9 cellular contexts compared by ENCODE assay signal in genomic region chr19:1465191-1466016, GRCh38. TPM values are rescaled to one million over a fixed set of nuclear protein-coding genes. Genes with fewer than 3 reads are reported as not detected.
DNase-seq lines count a peak whose midpoint lies in the region; ATAC-seq, FAIRE-seq and TF ChIP-seq lines count a peak whose summit lies in the region.
"Had no signal": no experiment of that assay in that cellular context is flagged by ENCODE, and none has a peak within 500 bp of the region (broad histone marks: within the 10 kb centered on the region; RNA-seq: fewer than 3 reads in every experiment).

No MANE protein-coding gene starts in this region.

- POLR2A ChIA-PET in K562 (lab: Yijun Ruan, JAX), result interaction anchor here (0.6 to 1.6 kb wide), 2 partner anchors 10 to 82 kb away, joined by 3 to 6 read pairs; no protein-coding TSS in a partner anchor

- in situ Hi-C loops in K562 (cut with MboI), result no loop called here

- intact Hi-C loops in K562 (cut with micrococcal nuclease), result no loop called here

- H3K27me3 ChIP-seq in K562 (ENCODE audit: control insufficient read depth in 2 of 2, insufficient read depth in 2 of 2, low read length in 2 of 2) (no peaks in the 10 kb centered on the region), BE2C (no peaks in the 10 kb centered on the region)

- 92% methylated on average over 37 of the region's 83 CpGs for WGBS in K562 (ENCODE audit: insufficient coverage, low coverage, missing lambda C conversion rate)

- H3K27ac ChIP-seq in K562 (ENCODE audit: extremely low read depth, low read depth, low read length), result no peak overlapping the region
- H3K27ac ChIP-seq: KMS-11 had no signal

- H2AFZ ChIP-seq in K562 (ENCODE audit: low read depth, low read length), result no peak overlapping the region

- FAIRE-seq in K562 (lab: Jason Lieb, UNC), result no peak

- CTCF ChIA-PET in K562 (lab: Yijun Ruan, JAX; ENCODE audit: low intra/inter-chr PET ratio), result no interaction called here

- peaks cover 5% of the 10 kb centered on the region; the same call in 2 of the 3 replicates for H3K79me2 ChIP-seq in K562 (ENCODE audit: control insufficient read depth, insufficient read depth, low read length)

- H3K4me1 ChIP-seq in K562 (replicated peaks in 1 of 2; ENCODE audit: control insufficient read depth in 2 of 2, insufficient read depth in 2 of 2, low read length in 2 of 2), result peaks cover 0 to 54% of the 10 kb centered on the region in 2 experiments; a peak in 2 of 5 replicates
- H3K4me1 ChIP-seq in BE2C, result no peaks in the 10 kb centered on the region

- BruUV-seq in K562 (replicated peaks; lab: Mats Ljungman, UMichigan), result no TSS peak

- H3K4me3 ChIP-seq in K562 (no peak overlapping the region), BE2C (ENCODE audit: low read depth, low read length) (no peak overlapping the region)

- no peak for TF ChIP-seq POLR2A in K562 (conservative IDR thresholded peaks at IDR 0.05)

- TF ChIP-seq CTCF in K562 (IDR thresholded peaks at IDR 0.05 in 2 of 3, conservative IDR thresholded peaks at IDR 0.05 in 1 of 3; ENCODE audit: insufficient read depth in 2 of 3, low read depth in 1 of 3, low read length in 3 of 3), result no peak
- no peak for TF ChIP-seq CTCF in BE2C (IDR thresholded peaks at IDR 0.05; ENCODE audit: low read depth, low read length)

- no peak overlapping the region for H3K4me2 ChIP-seq in K562 (ENCODE audit: insufficient read depth, low read length)
- H3K4me2 ChIP-seq: KMS-11 had no signal

- peaks cover 5% of the 10 kb centered on the region; the same call in 1 of the 2 replicates for H4K20me1 ChIP-seq in K562 (replicated peaks; ENCODE audit: control insufficient read depth, insufficient read depth, low read length)

- H3K9me3 ChIP-seq in K562 (replicated peaks; ENCODE audit: control insufficient read depth, insufficient read depth, low read depth, low read length), result no peaks in the 10 kb centered on the region
- no peaks in the 10 kb centered on the region for H3K9me3 ChIP-seq in BE2C

- ATAC-seq in K562 (no peak), GM21526 (IDR thresholded peaks at IDR 0.05; ENCODE audit: low FRiP score, unreplicated experiment) (no peak), HG02938 (IDR thresholded peaks at IDR 0.05; ENCODE audit: unreplicated experiment) (no peak), GM21576 (IDR thresholded peaks at IDR 0.05; ENCODE audit: unreplicated experiment) (no peak)

- H3K9ac ChIP-seq in K562 (ENCODE audit: insufficient read depth in 1 of 2, low read depth in 2 of 2, low read length in 2 of 2), result no peak overlapping the region
- H3K9ac ChIP-seq: KMS-11 had no signal

- no peak for TF ChIP-seq EP300 in K562 (IDR thresholded peaks at IDR 0.05; ENCODE audit: low read length)

- peak; percentile 24 for DNase-seq in stimulated activated naive CD4-positive, alpha-beta T cell treated with Interleukin-2 at 50 U/mL for 16 hours (lab: John Stamatoyannopoulos, UW)
- no peak for DNase-seq in stimulated activated naive CD4-positive, alpha-beta T cell (lab: John Stamatoyannopoulos, UW)
- DNase-seq in K562 (ENCODE audit: extremely low read depth in 1 of 4, low spot score in 3 of 4) (no peak), left kidney (ENCODE audit: low read depth, low spot score) (peak; percentile 86), BE2C (no peak)

- no peaks in the 10 kb centered on the region for H3K9me1 ChIP-seq in K562 (ENCODE audit: control insufficient read depth, insufficient read depth, low read length)

- TF ChIP-seq RAD21 in K562 (CRISPR knock-in tag; conservative IDR thresholded peaks at IDR 0.05 in 1 of 2, IDR thresholded peaks at IDR 0.05 in 1 of 2), result no peak

- H3K36me3 ChIP-seq in K562 (ENCODE audit: control insufficient read depth, insufficient read depth, low read length), result peaks cover 2% of the 10 kb centered on the region; the same call in 1 of the 3 replicates
- H3K36me3 ChIP-seq in BE2C, result peaks cover 24% of the 10 kb centered on the region

RNA-seq across cellular contexts. Expression of gene C19orf25, which starts 13.6 kb away (rescaled TPM):
- total RNA-seq in K562 (2011; cell fraction: chromatin; rRNA removed; ENCODE audit: low replicate concordance), result 67.3 and 231 TPM in 2 replicates
- total RNA-seq in K562 (2011; cell fraction: nucleolus; rRNA removed), result 138 and 165 TPM in 2 replicates
- total RNA-seq in K562 (2011; cell fraction: nucleoplasm; rRNA removed), result 70.2 and 72.2 TPM in 2 replicates
- 79.4 and 86.1 TPM in 2 replicates for total RNA-seq in K562 (2014; rRNA removed)
- 6.5 and 9.6 TPM in 2 replicates for total RNA-seq in K562 (2014; rRNA removed; fragmentation: Illumina TruSeq; extraction: Trizol)
- total RNA-seq in K562 (2015; rRNA removed; fragmentation: Illumina TruSeq; extraction: Trizol), result 40.6 and 42.3 TPM in 2 replicates
- 68.3 and 73.1 TPM in 2 replicates for total RNA-seq in K562 (2021)
- polyA plus RNA-seq in K562 (2011; rRNA removed), result 25.3 and 27.6 TPM in 2 replicates
- polyA plus RNA-seq in K562 (2011; cell fraction: cytosol; rRNA removed), result 55.4 and 125 TPM in 2 replicates
- 35.5 and 63.8 TPM in 2 replicates for polyA plus RNA-seq in K562 (2011; cell fraction: nucleus; rRNA removed)
- polyA plus RNA-seq in K562 (2012), result 46.1 and 46.4 TPM in 2 replicates
- polyA plus RNA-seq in K562 (2014; fragmentation: Illumina TruSeq; extraction: Trizol), result 36.1 and 45.1 TPM in 2 replicates
- 1 to 10 TPM in 1 of 2 experiments, under 1 TPM in 1; 0.79 to 4.5 TPM for polyA plus RNA-seq in K562 (2014; fragmentation: Nextera tagmentation; extraction: Ambion mirVana)
- polyA plus RNA-seq in K562 (2014; rRNA removed), result 96.0 TPM in 2 replicates
- 2.2 and 6.5 TPM in 2 replicates for polyA minus RNA-seq in K562 (2011; rRNA and poly(A)+ RNA removed)
- 21.9 and 26.5 TPM in 2 replicates for polyA minus RNA-seq in K562 (2011; cell fraction: cytosol; rRNA and poly(A)+ RNA removed)
- 18.2 and 20.3 TPM in 2 replicates for polyA minus RNA-seq in K562 (2011; cell fraction: nucleus; rRNA and poly(A)+ RNA removed)
- 162 TPM for polyA plus RNA-seq in BE2C (2012; ENCODE audit: insufficient read depth, insufficient read length, low read depth)

RNA-seq across cellular contexts. Expression of gene APC2, which starts 15.5 kb away (rescaled TPM):
- 0.56 and 1.4 TPM in 2 replicates for total RNA-seq in K562 (2011; cell fraction: chromatin; rRNA removed; ENCODE audit: low replicate concordance)
- 0.66 and 1.3 TPM in 2 replicates for total RNA-seq in K562 (2011; cell fraction: nucleolus; rRNA removed)
- 0.44 and 0.53 TPM in 2 replicates for total RNA-seq in K562 (2011; cell fraction: nucleoplasm; rRNA removed)
- total RNA-seq in K562 (2014; rRNA removed) (0.05 and 0.08 TPM in 2 replicates), K562 (2014; rRNA removed; fragmentation: Illumina TruSeq; extraction: Trizol) (0.04 TPM in 1 of 2 replicates, not detected in the other), K562 (2015; rRNA removed; fragmentation: Illumina TruSeq; extraction: Trizol) (0.04 TPM in 1 of 2 replicates, not detected in the other), K562 (2021) (0.27 and 0.40 TPM in 2 replicates)
- polyA plus RNA-seq in K562 (2011; rRNA removed) (0.01 and 0.06 TPM in 2 replicates), K562 (2014; fragmentation: Illumina TruSeq; extraction: Trizol) (0.01 TPM in 2 replicates), K562 (2014; fragmentation: Nextera tagmentation; extraction: Ambion mirVana) (not detected), K562 (2014; rRNA removed) (0.04 and 0.09 TPM in 2 replicates)
- polyA plus RNA-seq in K562 (2011; cell fraction: cytosol; rRNA removed), result 0.03 and 0.04 TPM in 2 replicates
- 0.13 and 0.21 TPM in 2 replicates for polyA plus RNA-seq in K562 (2011; cell fraction: nucleus; rRNA removed)
- polyA plus RNA-seq in K562 (2012), result 0.43 and 0.48 TPM in 2 replicates
- 0.06 and 0.07 TPM in 2 replicates for polyA minus RNA-seq in K562 (2011; rRNA and poly(A)+ RNA removed)
- not detected in 2 replicates for polyA minus RNA-seq in K562 (2011; cell fraction: cytosol; rRNA and poly(A)+ RNA removed)
- polyA minus RNA-seq in K562 (2011; cell fraction: nucleus; rRNA and poly(A)+ RNA removed), result 0.27 and 0.33 TPM in 2 replicates
- polyA plus RNA-seq in BE2C (2012; ENCODE audit: insufficient read depth, insufficient read length, low read depth), result 28.2 TPM

RNA-seq across cellular contexts. Expression of gene PCSK4, which starts 24.7 kb away (rescaled TPM):
- total RNA-seq in K562 (2011; cell fraction: chromatin; rRNA removed; ENCODE audit: low replicate concordance), result 10.1 and 40.2 TPM in 2 replicates
- 32.6 and 34.9 TPM in 2 replicates for total RNA-seq in K562 (2011; cell fraction: nucleolus; rRNA removed)
- total RNA-seq in K562 (2011; cell fraction: nucleoplasm; rRNA removed), result 10.8 and 20.5 TPM in 2 replicates
- total RNA-seq in K562 (2014; rRNA removed) (2.2 and 3.4 TPM in 2 replicates), K562 (2014; rRNA removed; fragmentation: Illumina TruSeq; extraction: Trizol) (0.29 TPM in 2 replicates), K562 (2015; rRNA removed; fragmentation: Illumina TruSeq; extraction: Trizol) (1.2 and 1.5 TPM in 2 replicates), K562 (2021) (5.7 and 7.0 TPM in 2 replicates)
- polyA plus RNA-seq in K562 (2011; rRNA removed) (2.7 and 5.1 TPM in 2 replicates), K562 (2014; fragmentation: Illumina TruSeq; extraction: Trizol) (0.85 and 2.2 TPM in 2 replicates), K562 (2014; fragmentation: Nextera tagmentation; extraction: Ambion mirVana) (under 1 TPM in 1 of 2 experiments, not detected in 1; 0.01 TPM), K562 (2014; rRNA removed) (4.8 and 9.1 TPM in 2 replicates)
- polyA plus RNA-seq in K562 (2011; cell fraction: cytosol; rRNA removed), result 2.9 and 4.0 TPM in 2 replicates
- polyA plus RNA-seq in K562 (2011; cell fraction: nucleus; rRNA removed), result 56.5 and 86.1 TPM in 2 replicates
- polyA plus RNA-seq in K562 (2012), result 6.2 and 8.3 TPM in 2 replicates
- 0.35 and 0.60 TPM in 2 replicates for polyA minus RNA-seq in K562 (2011; rRNA and poly(A)+ RNA removed)
- polyA minus RNA-seq in K562 (2011; cell fraction: cytosol; rRNA and poly(A)+ RNA removed), result 1.9 and 8.5 TPM in 2 replicates
- polyA minus RNA-seq in K562 (2011; cell fraction: nucleus; rRNA and poly(A)+ RNA removed), result 10.0 and 12.4 TPM in 2 replicates
- polyA plus RNA-seq in BE2C (2012; ENCODE audit: insufficient read depth, insufficient read length, low read depth), result 3.1 TPM

RNA-seq across cellular contexts. Expression of gene REEP6, which starts 25.6 kb away (rescaled TPM):
- total RNA-seq in K562 (2011; cell fraction: chromatin; rRNA removed; ENCODE audit: low replicate concordance), result 24.8 and 67.6 TPM in 2 replicates
- 113 and 120 TPM in 2 replicates for total RNA-seq in K562 (2011; cell fraction: nucleolus; rRNA removed)
- 64.9 and 67.3 TPM in 2 replicates for total RNA-seq in K562 (2011; cell fraction: nucleoplasm; rRNA removed)
- total RNA-seq in K562 (2014; rRNA removed) (22.1 and 31.4 TPM in 2 replicates), K562 (2014; rRNA removed; fragmentation: Illumina TruSeq; extraction: Trizol) (5.7 and 7.8 TPM in 2 replicates), K562 (2015; rRNA removed; fragmentation: Illumina TruSeq; extraction: Trizol) (12.2 and 14.5 TPM in 2 replicates), K562 (2021) (64.2 and 66.3 TPM in 2 replicates)
- polyA plus RNA-seq in K562 (2011; rRNA removed) (18.4 and 36.3 TPM in 2 replicates), K562 (2014; fragmentation: Illumina TruSeq; extraction: Trizol) (12.7 and 36.9 TPM in 2 replicates), K562 (2014; fragmentation: Nextera tagmentation; extraction: Ambion mirVana) (1 to 10 TPM; 1.2 to 1.9 TPM), K562 (2014; rRNA removed) (31.8 and 34.1 TPM in 2 replicates)
- polyA plus RNA-seq in K562 (2011; cell fraction: cytosol; rRNA removed), result 26.8 and 94.4 TPM in 2 replicates
- 24.1 and 41.5 TPM in 2 replicates for polyA plus RNA-seq in K562 (2011; cell fraction: nucleus; rRNA removed)
- polyA plus RNA-seq in K562 (2012), result 43.3 and 57.4 TPM in 2 replicates
- polyA minus RNA-seq in K562 (2011; rRNA and poly(A)+ RNA removed), result 11.2 and 16.1 TPM in 2 replicates
- polyA minus RNA-seq in K562 (2011; cell fraction: cytosol; rRNA and poly(A)+ RNA removed), result 42.9 and 55.0 TPM in 2 replicates
- polyA minus RNA-seq in K562 (2011; cell fraction: nucleus; rRNA and poly(A)+ RNA removed), result 9.6 and 11.7 TPM in 2 replicates
- polyA plus RNA-seq in BE2C (2012; ENCODE audit: insufficient read depth, insufficient read length, low read depth), result 4.7 TPM

RNA-seq across cellular contexts. Expression of gene RPS15, which starts 27.2 kb away (rescaled TPM):
- 72.0 and 238 TPM in 2 replicates for total RNA-seq in K562 (2011; cell fraction: chromatin; rRNA removed; ENCODE audit: low replicate concordance)
- total RNA-seq in K562 (2011; cell fraction: nucleolus; rRNA removed), result 545 and 547 TPM in 2 replicates
- total RNA-seq in K562 (2011; cell fraction: nucleoplasm; rRNA removed), result 383 and 585 TPM in 2 replicates
- total RNA-seq in K562 (2014; rRNA removed), result 2,649 and 2,867 TPM in 2 replicates
- 407 and 630 TPM in 2 replicates for total RNA-seq in K562 (2014; rRNA removed; fragmentation: Illumina TruSeq; extraction: Trizol)
- 1,267 and 1,272 TPM in 2 replicates for total RNA-seq in K562 (2015; rRNA removed; fragmentation: Illumina TruSeq; extraction: Trizol)
- 2,126 and 2,254 TPM in 2 replicates for total RNA-seq in K562 (2021)
- 957 and 1,566 TPM in 2 replicates for polyA plus RNA-seq in K562 (2011; rRNA removed)
- 3,186 and 4,296 TPM in 2 replicates for polyA plus RNA-seq in K562 (2011; cell fraction: cytosol; rRNA removed)
- 907 and 973 TPM in 2 replicates for polyA plus RNA-seq in K562 (2011; cell fraction: nucleus; rRNA removed)
- polyA plus RNA-seq in K562 (2012), result 2,701 and 2,899 TPM in 2 replicates
- polyA plus RNA-seq in K562 (2014; fragmentation: Illumina TruSeq; extraction: Trizol), result 912 and 1,907 TPM in 2 replicates
- 100 to 1,000 TPM; 605 to 818 TPM for polyA plus RNA-seq in K562 (2014; fragmentation: Nextera tagmentation; extraction: Ambion mirVana)
- 2,791 and 3,285 TPM in 2 replicates for polyA plus RNA-seq in K562 (2014; rRNA removed)
- polyA minus RNA-seq in K562 (2011; rRNA and poly(A)+ RNA removed), result 202 and 239 TPM in 2 replicates
- 1,242 and 1,610 TPM in 2 replicates for polyA minus RNA-seq in K562 (2011; cell fraction: cytosol; rRNA and poly(A)+ RNA removed)
- 152 and 304 TPM in 2 replicates for polyA minus RNA-seq in K562 (2011; cell fraction: nucleus; rRNA and poly(A)+ RNA removed)
- 4,587 TPM for polyA plus RNA-seq in BE2C (2012; ENCODE audit: insufficient read depth, insufficient read length, low read depth)

Comparison
In these comparisons a context has a peak if more than half of its experiments do, and no peak if none do; other contexts are left out.
1. DNase-seq: peak in stimulated activated naive CD4-positive, alpha-beta T cell treated with Interleukin-2 at 50 U/mL for 16 hours (single experiment) and left kidney (single experiment); none in stimulated activated naive CD4-positive, alpha-beta T cell (0 of 6), K562 (0 of 4) and BE2C (single experiment).